ENCODE assay signal across 27 cellular contexts in genomic region chr17:50805486-50805885, GRCh38. TPM values are rescaled to one million over a fixed set of nuclear protein-coding genes. Genes with fewer than 3 reads are reported as not detected.
"Had no signal": no experiment of that assay in that cellular context is flagged by ENCODE, and none has a peak within 500 bp of the region (broad histone marks: within the 10 kb centered on the region; RNA-seq: fewer than 3 reads in every experiment).

No MANE protein-coding gene starts in this region.

- H3K4me1 ChIP-seq: gastroesophageal sphincter, psoas muscle, tibial nerve had no signal

- H3K27me3 Mint-ChIP-seq: dendritic cell treated with granulocyte-macrophage colony-stimulating factor and Interleukin-4, amounts not matched to agents 40 ng/mL and 50 ng/mL, for 4 days; stimulated activated memory B cell treated with anti-CD40 and anti-IgM and Interleukin-4, amounts not matched to agents 10 μg/mL and 1 μg/mL and 100 μg/mL, for 72 hours; stimulated activated naive CD8-positive, alpha-beta T cell treated with anti-CD3 and anti-CD28 coated beads, Interleukin-15, Interleukin-2, amounts not matched to agents 100 ng/mL and 50 ng/mL, for 24 hours had no signal

- DNase-seq: cerebellar nuclear complex; esophagus squamous epithelium; foreskin fibroblast; glutamatergic neuron; psoas muscle; retina; spleen; stimulated activated CD4-positive, alpha-beta T cell treated with anti-CD3 and anti-CD28 coated beads, Interleukin-15, amount 100 ng/mL, for 24 hours; stimulated activated CD4-positive, alpha-beta T cell treated with anti-CD3 and anti-CD28 coated beads, Interleukin-1b, Interleukin-23, amount 100 ng/mL, for 48 hours; stimulated activated CD4-positive, alpha-beta T cell treated with anti-CD3 and anti-CD28 coated beads, Interleukin-4, amount 100 ng/mL, for 24 hours had no signal

- H3K27ac Mint-ChIP-seq: dendritic cell treated with granulocyte-macrophage colony-stimulating factor and Interleukin-4, amounts not matched to agents 40 ng/mL and 50 ng/mL, for 4 days; mesothelial cell of epicardium; nephron; stimulated activated memory B cell treated with anti-CD40 and anti-IgM and Interleukin-4, amounts not matched to agents 10 μg/mL and 1 μg/mL and 100 μg/mL, for 72 hours; stimulated activated naive CD8-positive, alpha-beta T cell treated with anti-CD3 and anti-CD28 coated beads, Interleukin-15, Interleukin-2, amounts not matched to agents 100 ng/mL and 50 ng/mL, for 24 hours had no signal

- H3K36me3 ChIP-seq: esophagus squamous epithelium, gastroesophageal sphincter, spleen, tibial nerve had no signal

- H3K9me3 ChIP-seq: esophagus squamous epithelium, gastroesophageal sphincter, psoas muscle, spleen, tibial nerve had no signal

- H3K9me3 Mint-ChIP-seq: dendritic cell treated with granulocyte-macrophage colony-stimulating factor and Interleukin-4, amounts not matched to agents 40 ng/mL and 50 ng/mL, for 4 days; mesothelial cell of epicardium; nephron; stimulated activated memory B cell treated with anti-CD40 and anti-IgM and Interleukin-4, amounts not matched to agents 10 μg/mL and 1 μg/mL and 100 μg/mL, for 72 hours; stimulated activated naive CD8-positive, alpha-beta T cell treated with anti-CD3 and anti-CD28 coated beads, Interleukin-15, Interleukin-2, amounts not matched to agents 100 ng/mL and 50 ng/mL, for 24 hours had no signal

- H3K4me1 Mint-ChIP-seq: mesothelial cell of epicardium; stimulated activated memory B cell treated with anti-CD40 and anti-IgM and Interleukin-4, amounts not matched to agents 10 μg/mL and 1 μg/mL and 100 μg/mL, for 72 hours had no signal

- H3K4me3 Mint-ChIP-seq: dendritic cell treated with granulocyte-macrophage colony-stimulating factor and Interleukin-4, amounts not matched to agents 40 ng/mL and 50 ng/mL, for 4 days; mesothelial cell of epicardium; nephron; stimulated activated memory B cell treated with anti-CD40 and anti-IgM and Interleukin-4, amounts not matched to agents 10 μg/mL and 1 μg/mL and 100 μg/mL, for 72 hours; stimulated activated naive CD8-positive, alpha-beta T cell treated with anti-CD3 and anti-CD28 coated beads, Interleukin-15, Interleukin-2, amounts not matched to agents 100 ng/mL and 50 ng/mL, for 24 hours had no signal

- H3K27me3 ChIP-seq: esophagus squamous epithelium, gastroesophageal sphincter, spleen, tibial nerve had no signal

- H3K4me3 ChIP-seq: esophagus squamous epithelium, gastroesophageal sphincter, psoas muscle, spleen, tibial nerve had no signal

- H3K27ac ChIP-seq: esophagus squamous epithelium, gastroesophageal sphincter, psoas muscle, spleen, tibial nerve had no signal

- FAIRE-seq: colon, keratinocyte had no signal

- ATAC-seq: gastroesophageal sphincter; psoas muscle; stimulated activated memory B cell treated with anti-CD40 and anti-IgM and Interleukin-4, amounts not matched to agents 10 μg/mL and 1 μg/mL and 100 μg/mL, for 72 hours had no signal

- H3K36me3 Mint-ChIP-seq: mesothelial cell of epicardium; stimulated activated memory B cell treated with anti-CD40 and anti-IgM and Interleukin-4, amounts not matched to agents 10 μg/mL and 1 μg/mL and 100 μg/mL, for 72 hours had no signal

RNA-seq across cellular contexts. Expression of gene WFIKKN2, which starts 29.9 kb away (rescaled TPM):
- total RNA-seq: epithelial cell of proximal tubule had no signal
- polyA plus RNA-seq: keratinocyte had no signal

RNA-seq across cellular contexts. Expression of gene ANKRD40CL, which starts 38.2 kb away (rescaled TPM):
- total RNA-seq: epithelial cell of proximal tubule, esophagus squamous epithelium, gastroesophageal sphincter, lower leg skin, mesothelial cell of epicardium, myocyte, omental fat pad, psoas muscle, sciatic nerve, skeletal muscle tissue, spleen, temporal lobe, tibial nerve, ureter had no signal
- polyA plus RNA-seq: keratinocyte, psoas muscle, spleen had no signal
